8 cellular contexts compared by ENCODE assay signal in the genomic region with DNA sequence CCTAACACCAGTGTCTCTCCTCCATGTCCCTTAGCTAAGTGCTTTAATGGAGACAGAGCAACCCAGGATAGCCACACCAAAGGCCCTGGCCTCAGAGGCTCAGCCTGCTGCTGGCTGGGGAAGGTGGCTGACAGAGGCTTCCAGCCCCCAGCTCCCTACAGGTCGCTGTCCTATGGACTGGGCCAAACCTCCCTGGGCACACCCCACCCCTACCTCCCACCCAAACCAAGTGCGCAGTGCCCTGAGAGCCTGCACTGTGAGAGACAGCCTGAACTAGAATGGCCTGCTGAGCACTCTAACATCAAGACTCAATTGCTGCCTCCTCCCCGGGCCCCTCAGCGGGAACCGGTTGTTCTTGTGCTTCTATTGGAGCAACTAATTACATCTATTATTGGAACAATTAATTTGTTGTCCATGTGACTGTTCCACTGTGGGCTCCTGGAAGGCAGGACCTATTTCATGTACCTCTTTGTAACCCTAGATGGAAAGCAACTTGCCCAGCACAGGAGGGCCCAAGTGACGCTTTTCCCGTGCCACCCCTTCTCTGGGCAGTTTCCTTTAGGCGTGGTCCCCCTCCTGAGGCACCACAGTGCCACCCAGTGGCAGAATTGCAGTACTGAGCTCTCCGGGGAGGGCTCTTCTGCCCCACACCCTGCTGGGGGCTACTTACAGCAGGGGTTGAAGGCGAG.
A peak's percentile ranks its signal among the peaks of the same experiment; 100 is the strongest.
DNase-seq lines count a peak whose midpoint lies in the region; ATAC-seq and TF ChIP-seq lines count a peak whose summit lies in the region.

No MANE protein-coding gene starts in this region.

- TF ChIP-seq CTCF in KMS-11 (conservative IDR thresholded peaks at IDR 0.05; ENCODE audit: low read depth, low read length) (peak; percentile 94), ovary (IDR thresholded peaks at IDR 0.05) (peak; percentile 62 to 72 (median 66)), thoracic aorta (IDR thresholded peaks at IDR 0.05) (peak; percentile 96)

- DNase-seq in ELR (ENCODE audit: low read depth) (peak; percentile 77), RPMI8226 (peak; percentile 68), foreskin melanocyte (peak; percentile 74), ovary (peak; percentile 39 to 73 (median 59)), thoracic aorta (ENCODE audit: low spot score) (peak; percentile 23)
- DNase-seq in activated T-helper 9 cell treated with anti-CD3 and anti-CD28 coated beads, Interleukin-2, amount 50 U/mL, for 16 hours (ENCODE audit: low read depth): peak; percentile 57

- H3K9me3 ChIP-seq in ovary (no peaks in the 10 kb centered on the region), thoracic aorta (no peaks in the 10 kb centered on the region)

- 16 to 22% (median 21%) methylated on average over 10 of the region's 10 CpGs for WGBS in ovary, 3 donors

- no peak for TF ChIP-seq POLR2A in ovary (IDR thresholded peaks at IDR 0.05)

- H3K9ac ChIP-seq in KMS-11: no peak overlapping the region

- ATAC-seq in GM21737 (IDR thresholded peaks at IDR 0.05; ENCODE audit: unreplicated experiment) (peak; percentile 86), thoracic aorta (ENCODE audit: insufficient number of reproducible peaks, low FRiP score, low read depth) (peak; percentile 76)

- intact Hi-C loops in ovary (cut with DNase I): loop anchor here in 3 of 4 donors (5.0 to 10.0 kb wide), 3 partner anchors 180 to 190 kb away; no protein-coding TSS in a partner anchor

- H3K4me1 ChIP-seq in KMS-11 (ENCODE audit: low read depth, poor library complexity, severe bottlenecking) (no peaks in the 10 kb centered on the region), ovary (ENCODE audit: insufficient read depth) (no peaks in the 10 kb centered on the region), thoracic aorta (ENCODE audit: control insufficient read depth in 1 of 2, low read depth in 2 of 2) (peaks cover 0 to 7% of the 10 kb centered on the region in 2 donors)

- H2AFZ ChIP-seq in KMS-11 (ENCODE audit: low read depth): peak overlapping the region; percentile 59; the same call in 1 of the 2 replicates

- H4K20me1 ChIP-seq in KMS-11 (ENCODE audit: insufficient read depth): no peaks in the 10 kb centered on the region

- no peak for TF ChIP-seq EP300 in ovary (IDR thresholded peaks at IDR 0.05)

- H3K36me3 ChIP-seq in KMS-11 (ENCODE audit: insufficient read depth) (no peaks in the 10 kb centered on the region), ovary (no peaks in the 10 kb centered on the region), thoracic aorta (no peaks in the 10 kb centered on the region)

- H3K27ac ChIP-seq in KMS-11 (no peak overlapping the region), ovary (no peak overlapping the region), thoracic aorta (no peak overlapping the region)

- no peaks in the 10 kb centered on the region for H3K79me2 ChIP-seq in KMS-11 (ENCODE audit: insufficient read depth, low read depth)

- H3K4me2 ChIP-seq in KMS-11: no peak overlapping the region

- H3K27me3 ChIP-seq in KMS-11 (ENCODE audit: insufficient read depth, low read depth) (no peaks in the 10 kb centered on the region), ovary (no peaks in the 10 kb centered on the region), thoracic aorta (replicated peaks; ENCODE audit: insufficient read depth) (no peaks in the 10 kb centered on the region)

- H3K4me3 ChIP-seq in KMS-11 (IDR thresholded peaks at IDR 0.05; ENCODE audit: insufficient read depth, low read depth, low read length): no peak overlapping the region
- H3K4me3 ChIP-seq in ovary: no peak overlapping the region
- H3K4me3 ChIP-seq in thoracic aorta: peak overlapping the region; percentile 11

Comparison
In these comparisons a context has a peak if more than half of its experiments do, and no peak if none do; other contexts are left out.
1. DNase-seq: peak in every context shown above with its lines; median percentile 77 in ELR; 74 in foreskin melanocyte; 68 in RPMI8226; 59 in ovary; 57 in activated T-helper 9 cell treated with anti-CD3 and anti-CD28 coated beads, Interleukin-2, amount 50 U/mL, for 16 hours; 23 in thoracic aorta.